Comparison of ENCODE assay signal across 13 cellular contexts in the genomic region with DNA sequence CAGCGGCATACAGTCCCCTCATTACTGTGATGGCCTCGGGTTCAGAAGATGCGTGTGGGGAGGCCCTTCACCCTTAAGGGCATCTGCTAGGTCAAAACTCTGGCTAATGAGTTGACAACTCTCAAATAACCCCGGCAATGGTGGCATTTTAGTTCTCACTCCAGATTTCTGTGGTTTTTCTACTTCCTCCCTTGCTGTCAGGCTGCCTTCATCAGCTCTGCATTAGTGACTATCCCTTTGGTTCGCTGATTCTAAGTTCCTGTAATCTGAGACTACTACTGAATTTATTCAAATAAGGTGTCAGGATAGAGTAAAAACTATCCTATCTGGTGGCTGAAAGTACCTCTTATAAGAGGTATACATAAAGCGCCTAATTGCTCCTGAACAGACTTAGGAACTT.
DNase-seq lines count a peak whose midpoint lies in the region; ATAC-seq and TF ChIP-seq lines count a peak whose summit lies in the region.
"Had no signal": no experiment of that assay in that cellular context is flagged by ENCODE, and none has a peak within 500 bp of the region (broad histone marks: within the 10 kb centered on the region; RNA-seq: fewer than 3 reads in every experiment).

No MANE protein-coding gene starts in this region.

- H3K27ac Mint-ChIP-seq in nephron = peak overlapping the region in 2 of 3 experiments; percentile 88 to 93
- H3K27ac Mint-ChIP-seq: progenitor cell of endocrine pancreas had no signal

- no peaks in the 10 kb centered on the region for H3K36me3 Mint-ChIP-seq in nephron (ENCODE audit: low read depth)

- peak; percentile 43 for ATAC-seq in GM18873 (IDR thresholded peaks at IDR 0.05; ENCODE audit: low FRiP score, unreplicated experiment)
- ATAC-seq in HG02852 (IDR thresholded peaks at IDR 0.05; ENCODE audit: unreplicated experiment) = peak; percentile 48
- ATAC-seq in lower lobe of right lung = no peak
- ATAC-seq: K562 had no signal

- peaks cover 56% of the 10 kb centered on the region for H3K4me1 Mint-ChIP-seq in nephron

- no peaks in the 10 kb centered on the region for H3K9me3 ChIP-seq in lower lobe of right lung

- DNase-seq in MV-4-11 (lab: John Stamatoyannopoulos, UW) (peak; percentile 78), lower lobe of right lung (no peak), brain microvascular endothelial cell (no peak), H4 (ENCODE audit: low spot score) (no peak)
- DNase-seq: Calu3; hippocampal formation; stimulated activated CD4-positive, alpha-beta T cell treated with anti-CD3 and anti-CD28 coated beads, Interleukin-4, amount 100 ng/mL, for 24 hours; WERI-Rb-1 had no signal

- TF ChIP-seq CTCF in nephron (IDR thresholded peaks at IDR 0.05; ENCODE audit: unreplicated experiment in 3 of 3) (no peak), lower lobe of right lung (IDR thresholded peaks at IDR 0.05) (no peak), brain microvascular endothelial cell (IDR thresholded peaks at IDR 0.05; ENCODE audit: low read depth, low read length, missing control alignments) (no peak)

- no peaks in the 10 kb centered on the region for H3K9me3 Mint-ChIP-seq in nephron

- no peaks in the 10 kb centered on the region for H3K4me1 ChIP-seq in lower lobe of right lung

- H3K4me3 Mint-ChIP-seq in nephron = no peak overlapping the region

- H3K4me3 ChIP-seq in lower lobe of right lung (no peak overlapping the region), brain microvascular endothelial cell (ENCODE audit: low read depth, low read length) (no peak overlapping the region)
- H3K4me3 ChIP-seq: K562 had no signal

- in situ Hi-C loops in brain microvascular endothelial cell (cut with HindIII; ENCODE audit: low pct_ligation_motif_present, low sequenced_read_pairs) = no loop called here

- no peaks in the 10 kb centered on the region for H3K36me3 ChIP-seq in lower lobe of right lung
- no peaks in the 10 kb centered on the region for H3K36me3 ChIP-seq in brain microvascular endothelial cell (replicated peaks)
- H3K36me3 ChIP-seq: WERI-Rb-1 had no signal

- intact Hi-C loops in lower lobe of right lung (cut with DNase I) = no loop called here

- H3K27me3 ChIP-seq in lower lobe of right lung (ENCODE audit: low read depth) (no peaks in the 10 kb centered on the region), brain microvascular endothelial cell (replicated peaks) (no peaks in the 10 kb centered on the region)

- H3K27ac ChIP-seq in lower lobe of right lung (no peak overlapping the region), brain microvascular endothelial cell (no peak overlapping the region)
- H3K27ac ChIP-seq: WERI-Rb-1 had no signal

- H3K27me3 Mint-ChIP-seq in nephron (ENCODE audit: low read depth) = no peaks in the 10 kb centered on the region
- H3K27me3 Mint-ChIP-seq: progenitor cell of endocrine pancreas had no signal

Comparison
In these comparisons a context has a peak if more than half of its experiments do, and no peak if none do; other contexts are left out.
1. ATAC-seq: peak in GM18873 (single experiment) and HG02852 (single experiment); none in lower lobe of right lung (0 of 2).